Comparison of ENCODE assay signal across 18 cellular contexts in the genomic region with DNA sequence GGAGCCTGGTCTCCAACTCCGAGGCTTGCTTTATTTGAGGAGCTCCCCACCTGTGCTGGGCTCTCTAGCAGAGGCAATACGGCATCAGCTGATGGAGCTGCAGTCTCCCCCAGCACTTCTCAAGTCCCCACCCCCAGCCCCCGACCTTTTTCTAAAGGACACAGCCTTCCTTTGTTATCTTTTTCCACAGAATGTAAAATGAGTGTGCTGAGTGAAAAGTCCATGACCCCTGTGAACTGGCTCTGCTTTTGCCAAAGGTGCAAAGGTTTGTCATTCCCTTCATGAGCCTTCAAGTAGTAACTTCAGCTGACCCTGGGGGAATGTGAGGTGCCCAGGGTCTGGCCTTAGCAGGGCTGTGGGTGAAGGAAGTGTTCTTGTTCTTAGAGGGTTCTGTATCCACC. TPM values are rescaled to one million over a fixed set of nuclear protein-coding genes. Genes with fewer than 3 reads are reported as not detected.
DNase-seq lines count a peak whose midpoint lies in the region; ATAC-seq and TF ChIP-seq lines count a peak whose summit lies in the region.
"Had no signal": no experiment of that assay in that cellular context is flagged by ENCODE, and none has a peak within 500 bp of the region (broad histone marks: within the 10 kb centered on the region; RNA-seq: fewer than 3 reads in every experiment).

No MANE protein-coding gene starts in this region.

- POLR2A ChIA-PET in activated CD4-positive, alpha-beta memory T cell treated with anti-CD3 and anti-CD28 coated beads, Interleukin-2, amount 10 ng/mL, durations not matched to agents 7 days and 5 days (lab: Charles Lee): no interaction called here

- TF ChIP-seq CTCF in glutamatergic neuron (IDR thresholded peaks at IDR 0.05; ENCODE audit: partially characterized antibody, unreplicated experiment): no peak
- TF ChIP-seq CTCF in nephron progenitor cell (IDR thresholded peaks at IDR 0.05): no peak

- no peak for DNase-seq in activated naive CD8-positive, alpha-beta T cell treated with anti-CD3 and anti-CD28 coated beads, Interleukin-2, amount 50 U/mL, for 24 hours
- DNase-seq in glutamatergic neuron (no peak), nephron progenitor cell (no peak), inferior parietal cortex (ENCODE audit: extremely low spot score) (no peak), DMS79 (lab: John Stamatoyannopoulos, UW) (no peak)
- DNase-seq in activated CD4-positive, alpha-beta memory T cell treated with anti-CD3 and anti-CD28 coated beads, Interleukin-2, amount 10 ng/mL, durations not matched to agents 7 days and 5 days: no peak
- no peak for DNase-seq in activated CD4-positive, alpha-beta T cell treated with anti-CD3 and anti-CD28 coated beads, Interleukin-2, amount 50 U/mL, for 4 hours
- DNase-seq: CD8-positive, alpha-beta memory T cell; DMS 273 treated with DMSO at 0.1 percent for 48 hours; GF-D8; GOT3; NCI-H2081 treated with DMSO at 0.1 percent for 48 hours; NCI-H82; Right ventricle myocardium superior; SK-N-SH had no signal

- H3K36me3 Mint-ChIP-seq in activated naive CD8-positive, alpha-beta T cell: peaks cover 11% of the 10 kb centered on the region
- H3K36me3 Mint-ChIP-seq in activated naive CD8-positive, alpha-beta T cell treated with anti-CD3 and anti-CD28 coated beads, Interleukin-2, amount 50 U/mL, for 24 hours (ENCODE audit: low read depth): peaks cover 28% of the 10 kb centered on the region
- no peaks in the 10 kb centered on the region for H3K36me3 Mint-ChIP-seq in glutamatergic neuron (ENCODE audit: unreplicated experiment)
- peaks cover 6% of the 10 kb centered on the region for H3K36me3 Mint-ChIP-seq in nephron progenitor cell (ENCODE audit: low read depth)
- H3K36me3 Mint-ChIP-seq in activated CD4-positive, alpha-beta memory T cell treated with anti-CD3 and anti-CD28 coated beads, Interleukin-2, amount 10 ng/mL, durations not matched to agents 7 days and 5 days (ENCODE audit: low read depth): peaks cover 5% of the 10 kb centered on the region

- no peaks in the 10 kb centered on the region for H3K9me3 Mint-ChIP-seq in activated naive CD8-positive, alpha-beta T cell (ENCODE audit: low read depth)
- no peaks in the 10 kb centered on the region for H3K9me3 Mint-ChIP-seq in activated naive CD8-positive, alpha-beta T cell treated with anti-CD3 and anti-CD28 coated beads, Interleukin-2, amount 50 U/mL, for 24 hours
- H3K9me3 Mint-ChIP-seq in glutamatergic neuron (ENCODE audit: unreplicated experiment) (peaks cover 9% of the 10 kb centered on the region), nephron progenitor cell (no peaks in the 10 kb centered on the region)
- no peaks in the 10 kb centered on the region for H3K9me3 Mint-ChIP-seq in activated CD4-positive, alpha-beta memory T cell treated with anti-CD3 and anti-CD28 coated beads, Interleukin-2, amount 10 ng/mL, durations not matched to agents 7 days and 5 days
- H3K9me3 Mint-ChIP-seq: CD8-positive, alpha-beta memory T cell had no signal

- no peaks in the 10 kb centered on the region for H3K27me3 Mint-ChIP-seq in activated naive CD8-positive, alpha-beta T cell
- no peaks in the 10 kb centered on the region for H3K27me3 Mint-ChIP-seq in activated naive CD8-positive, alpha-beta T cell treated with anti-CD3 and anti-CD28 coated beads, Interleukin-2, amount 50 U/mL, for 24 hours
- no peaks in the 10 kb centered on the region for H3K27me3 Mint-ChIP-seq in glutamatergic neuron (ENCODE audit: unreplicated experiment)
- H3K27me3 Mint-ChIP-seq in nephron progenitor cell (ENCODE audit: low read depth, poor library complexity): peaks cover 4% of the 10 kb centered on the region
- H3K27me3 Mint-ChIP-seq in activated CD4-positive, alpha-beta memory T cell treated with anti-CD3 and anti-CD28 coated beads, Interleukin-2, amount 10 ng/mL, durations not matched to agents 7 days and 5 days: no peaks in the 10 kb centered on the region
- H3K27me3 Mint-ChIP-seq: B cell; CD8-positive, alpha-beta memory T cell had no signal

- ATAC-seq in activated naive CD8-positive, alpha-beta T cell treated with anti-CD3 and anti-CD28 coated beads, Interleukin-2, amount 50 U/mL, for 24 hours: no peak

- peaks cover 25% of the 10 kb centered on the region for H3K4me1 Mint-ChIP-seq in activated naive CD8-positive, alpha-beta T cell (ENCODE audit: low read depth)
- H3K4me1 Mint-ChIP-seq in activated naive CD8-positive, alpha-beta T cell treated with anti-CD3 and anti-CD28 coated beads, Interleukin-2, amount 50 U/mL, for 24 hours: peaks cover 36% of the 10 kb centered on the region
- peaks cover 55% of the 10 kb centered on the region for H3K4me1 Mint-ChIP-seq in glutamatergic neuron (ENCODE audit: low read depth, unreplicated experiment)
- peaks cover 23% of the 10 kb centered on the region for H3K4me1 Mint-ChIP-seq in nephron progenitor cell
- H3K4me1 Mint-ChIP-seq in activated CD4-positive, alpha-beta memory T cell treated with anti-CD3 and anti-CD28 coated beads, Interleukin-2, amount 10 ng/mL, durations not matched to agents 7 days and 5 days: peaks cover 15% of the 10 kb centered on the region

- no peak overlapping the region for H3K4me3 Mint-ChIP-seq in activated naive CD8-positive, alpha-beta T cell
- H3K4me3 Mint-ChIP-seq in activated naive CD8-positive, alpha-beta T cell treated with anti-CD3 and anti-CD28 coated beads, Interleukin-2, amount 50 U/mL, for 24 hours: no peak overlapping the region
- H3K4me3 Mint-ChIP-seq in glutamatergic neuron (ENCODE audit: unreplicated experiment) (no peak overlapping the region), nephron progenitor cell (no peak overlapping the region)
- no peak overlapping the region for H3K4me3 Mint-ChIP-seq in activated CD4-positive, alpha-beta memory T cell treated with anti-CD3 and anti-CD28 coated beads, Interleukin-2, amount 10 ng/mL, durations not matched to agents 7 days and 5 days

- CTCF ChIA-PET in activated CD4-positive, alpha-beta memory T cell treated with anti-CD3 and anti-CD28 coated beads, Interleukin-2, amount 10 ng/mL, durations not matched to agents 7 days and 5 days (lab: Charles Lee): no interaction called here

- peak overlapping the region; percentile 17 for H3K27ac Mint-ChIP-seq in activated naive CD8-positive, alpha-beta T cell
- no peak overlapping the region for H3K27ac Mint-ChIP-seq in activated naive CD8-positive, alpha-beta T cell treated with anti-CD3 and anti-CD28 coated beads, Interleukin-2, amount 50 U/mL, for 24 hours
- H3K27ac Mint-ChIP-seq in glutamatergic neuron (ENCODE audit: unreplicated experiment) (peak overlapping the region; percentile 75), nephron progenitor cell (peak overlapping the region; percentile 64)
- no peak overlapping the region for H3K27ac Mint-ChIP-seq in activated CD4-positive, alpha-beta memory T cell treated with anti-CD3 and anti-CD28 coated beads, Interleukin-2, amount 10 ng/mL, durations not matched to agents 7 days and 5 days

RNA-seq across cellular contexts. Expression of gene LRRC4, which starts 25.5 kb away (rescaled TPM):
- 60.0 TPM for total RNA-seq in glutamatergic neuron (ENCODE audit: unreplicated experiment)
- total RNA-seq in activated CD4-positive, alpha-beta memory T cell treated with anti-CD3 and anti-CD28 coated beads, Interleukin-2, amount 10 ng/mL, durations not matched to agents 7 days and 5 days: not detected
- total RNA-seq: MCF 10A had no signal

Comparison
In these comparisons a context has a peak if more than half of its experiments do, and no peak if none do; other contexts are left out.
1. H3K27ac Mint-ChIP-seq: peak in activated naive CD8-positive, alpha-beta T cell (single experiment), glutamatergic neuron (single experiment) and nephron progenitor cell (single experiment); none in activated naive CD8-positive, alpha-beta T cell treated with anti-CD3 and anti-CD28 coated beads, Interleukin-2, amount 50 U/mL, for 24 hours (single experiment) and activated CD4-positive, alpha-beta memory T cell treated with anti-CD3 and anti-CD28 coated beads, Interleukin-2, amount 10 ng/mL, durations not matched to agents 7 days and 5 days (single experiment).
2. RNA of gene LRRC4, which starts 25.5 kb away (total RNA-seq): 60.0 TPM in glutamatergic neuron (single experiment); not detected in activated CD4-positive, alpha-beta memory T cell treated with anti-CD3 and anti-CD28 coated beads, Interleukin-2, amount 10 ng/mL, durations not matched to agents 7 days and 5 days; every median in the first group is over 10 times any median in the second.